In genomic region chr20:17849111-17849900, GRCh38 we compare ENCODE assay signal across 14 cellular contexts.
DNase-seq lines count a peak whose midpoint lies in the region; ATAC-seq, FAIRE-seq and TF ChIP-seq lines count a peak whose summit lies in the region.
"Had no signal": no experiment of that assay in that cellular context is flagged by ENCODE, and none has a peak within 500 bp of the region (broad histone marks: within the 10 kb centered on the region; RNA-seq: fewer than 3 reads in every experiment).

No MANE protein-coding gene starts in this region.

- peak overlapping the region; percentile 5 for H3K4me3 ChIP-seq in astrocyte (ENCODE audit: insufficient read depth, low read depth, low read length)
- no peak overlapping the region for H3K4me3 ChIP-seq in mucosa of descending colon
- no peak overlapping the region for H3K4me3 ChIP-seq in tibial artery

- H3K9me3 ChIP-seq in astrocyte (ENCODE audit: insufficient read depth, low read depth, low read length) (no peaks in the 10 kb centered on the region), mucosa of descending colon (no peaks in the 10 kb centered on the region), tibial artery (no peaks in the 10 kb centered on the region)

- no peak for DNase-seq in activated naive CD4-positive, alpha-beta T cell treated with anti-CD3 and anti-CD28 coated beads, Interleukin-2, amount 50 U/mL, for 72 hours (ENCODE audit: low spot score in 2 of 2)
- DNase-seq in activated naive CD4-positive, alpha-beta T cell treated with Interleukin-2 at 50 U/mL for 16 hours = no peak
- DNase-seq in astrocyte (ENCODE audit: low read depth) (no peak), mucosa of descending colon (no peak), tibial artery (peak in 1 of 2 donors; percentile 14), midbrain (lab: John Stamatoyannopoulos, UW) (no peak), GM13976 (ENCODE audit: low spot score) (no peak)
- DNase-seq: endodermal cell, H9, hypothalamus, mesendoderm, NCI-H1105 treated with DMSO at 0.1 percent for 48 hours, SIG-M5 had no signal

- H3K36me3 Mint-ChIP-seq in activated naive CD4-positive, alpha-beta T cell treated with anti-CD3 and anti-CD28 coated beads, Interleukin-2, amount 50 U/mL, for 72 hours = no peaks in the 10 kb centered on the region
- H3K36me3 Mint-ChIP-seq in astrocyte (ENCODE audit: low read depth, unreplicated experiment) = no peaks in the 10 kb centered on the region

- no peaks in the 10 kb centered on the region for H3K79me2 ChIP-seq in astrocyte (ENCODE audit: insufficient read depth, low read length)

- peak overlapping the region; percentile 58 for H3K4me2 ChIP-seq in astrocyte (ENCODE audit: low read length)

- H3K4me1 ChIP-seq in astrocyte (ENCODE audit: insufficient read depth, low read length) (peaks cover 29% of the 10 kb centered on the region), mucosa of descending colon (ENCODE audit: low read depth) (peaks cover 20% of the 10 kb centered on the region), tibial artery (peaks cover 0 to 19% (median 9%) of the 10 kb centered on the region in 4 donors)

- H3K27me3 Mint-ChIP-seq in astrocyte (ENCODE audit: low read depth, unreplicated experiment) = no peaks in the 10 kb centered on the region

- H3K27me3 ChIP-seq in astrocyte (ENCODE audit: insufficient read depth, low read length) = no peaks in the 10 kb centered on the region
- H3K27me3 ChIP-seq in tibial artery = no peaks in the 10 kb centered on the region

- FAIRE-seq in astrocyte (lab: Jason Lieb, UNC) = no peak

- H3K9me3 Mint-ChIP-seq in activated naive CD4-positive, alpha-beta T cell treated with anti-CD3 and anti-CD28 coated beads, Interleukin-2, amount 50 U/mL, for 72 hours = peaks cover 0 to 6% of the 10 kb centered on the region in 2 donors
- H3K9me3 Mint-ChIP-seq in astrocyte (ENCODE audit: unreplicated experiment) = peaks cover 11% of the 10 kb centered on the region
- H3K9me3 Mint-ChIP-seq: H9 had no signal

- H4K20me1 ChIP-seq in astrocyte (ENCODE audit: insufficient read depth, low read length) = no peaks in the 10 kb centered on the region

- peak overlapping the region; percentile 94 for H3K27ac ChIP-seq in astrocyte (ENCODE audit: low read depth, low read length)
- peak overlapping the region; percentile 56 to 61 for H3K27ac ChIP-seq in tibial artery

- H2AFZ ChIP-seq in astrocyte (ENCODE audit: low read depth, low read length) = no peak overlapping the region

- no peak overlapping the region for H3K4me3 Mint-ChIP-seq in astrocyte (ENCODE audit: unreplicated experiment)
- H3K4me3 Mint-ChIP-seq: endodermal cell, H9 had no signal

- in situ Hi-C loops in GM13976 (cut with MboI; ENCODE audit: low sequenced_read_pairs, unreplicated experiment) = no loop called here

- H3K9ac ChIP-seq in astrocyte (ENCODE audit: low read length) = peak overlapping the region; percentile 52

- no peak for ATAC-seq in activated naive CD4-positive, alpha-beta T cell treated with anti-CD3 and anti-CD28 coated beads, Interleukin-2, amount 50 U/mL, for 72 hours
- peak; percentile 21 for ATAC-seq in mucosa of descending colon
- no peak for ATAC-seq in activated CD4-positive, CD25-positive, alpha-beta regulatory T cell treated with anti-CD3 and anti-CD28 coated beads, Interleukin-2, amount 50 U/mL, for 24 hours

- no peaks in the 10 kb centered on the region for H3K36me3 ChIP-seq in astrocyte (ENCODE audit: insufficient read depth, low read length)
- no peaks in the 10 kb centered on the region for H3K36me3 ChIP-seq in mucosa of descending colon (ENCODE audit: low read depth)
- H3K36me3 ChIP-seq in tibial artery = no peaks in the 10 kb centered on the region

- TF ChIP-seq CTCF in astrocyte (IDR thresholded peaks at IDR 0.05; ENCODE audit: insufficient read depth, low read depth, low read length) = no peak
- no peak for TF ChIP-seq CTCF in mucosa of descending colon (IDR thresholded peaks at IDR 0.05)
- no peak for TF ChIP-seq CTCF in tibial artery (IDR thresholded peaks at IDR 0.05)
- no peak for TF ChIP-seq CTCF in GM13976 (IDR thresholded peaks at IDR 0.05; ENCODE audit: borderline replicate concordance, control extremely low read depth, extremely low read depth, insufficient read depth, missing control alignments)

- H3K27ac Mint-ChIP-seq in activated naive CD4-positive, alpha-beta T cell treated with anti-CD3 and anti-CD28 coated beads, Interleukin-2, amount 50 U/mL, for 72 hours = peak overlapping the region; percentile 55 to 72
- peak overlapping the region; percentile 84 for H3K27ac Mint-ChIP-seq in astrocyte (ENCODE audit: unreplicated experiment)
- H3K27ac Mint-ChIP-seq: endodermal cell, H9 had no signal

- intact Hi-C loops in mucosa of descending colon (cut with DNase I, micrococcal nuclease) = no loop called here
- intact Hi-C loops in tibial artery (cut with DNase I; ENCODE audit: low total_unique reads) = loop anchor here (10.0 kb wide), 1 partner anchor 55 kb away; no protein-coding TSS in a partner anchor

- peaks cover 21% of the 10 kb centered on the region for H3K4me1 Mint-ChIP-seq in astrocyte (ENCODE audit: low read depth, unreplicated experiment)
